ENCODE assay signal across 1 cellular context in the genomic region with DNA sequence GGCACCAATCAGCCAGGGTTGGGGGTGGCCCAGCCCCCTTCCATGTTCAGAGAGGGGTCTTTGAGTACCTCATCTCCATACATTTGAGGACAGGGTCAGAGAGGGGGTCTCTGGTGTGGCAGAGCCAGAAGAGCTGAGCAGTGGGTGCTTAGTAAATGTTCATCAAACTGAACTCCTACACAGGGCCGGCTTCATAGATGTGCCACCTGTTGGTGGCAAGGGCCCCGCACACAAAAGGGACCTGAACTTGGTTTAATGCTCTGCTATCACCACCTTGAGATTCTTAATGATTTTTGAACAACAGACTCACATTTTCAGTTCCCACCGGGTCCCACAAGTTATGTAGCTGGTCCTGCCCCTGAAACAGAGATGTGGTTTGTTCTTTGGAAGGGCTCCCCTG.
TF ChIP-seq lines count a peak whose summit lies in the region.

No MANE protein-coding gene starts in this region.

TF ChIP-seq in HepG2, 621 proteins besides CTCF, POLR2A, EP300 and RAD21:
- TF ChIP-seq ZNF563 (CRISPR knock-in tag; IDR thresholded peaks at IDR 0.05) (no peak), SMC3 (IDR thresholded peaks at IDR 0.05; ENCODE audit: low read length) (peak; percentile 14; the same call in 1 of the 2 replicates)
